In the genomic region with DNA sequence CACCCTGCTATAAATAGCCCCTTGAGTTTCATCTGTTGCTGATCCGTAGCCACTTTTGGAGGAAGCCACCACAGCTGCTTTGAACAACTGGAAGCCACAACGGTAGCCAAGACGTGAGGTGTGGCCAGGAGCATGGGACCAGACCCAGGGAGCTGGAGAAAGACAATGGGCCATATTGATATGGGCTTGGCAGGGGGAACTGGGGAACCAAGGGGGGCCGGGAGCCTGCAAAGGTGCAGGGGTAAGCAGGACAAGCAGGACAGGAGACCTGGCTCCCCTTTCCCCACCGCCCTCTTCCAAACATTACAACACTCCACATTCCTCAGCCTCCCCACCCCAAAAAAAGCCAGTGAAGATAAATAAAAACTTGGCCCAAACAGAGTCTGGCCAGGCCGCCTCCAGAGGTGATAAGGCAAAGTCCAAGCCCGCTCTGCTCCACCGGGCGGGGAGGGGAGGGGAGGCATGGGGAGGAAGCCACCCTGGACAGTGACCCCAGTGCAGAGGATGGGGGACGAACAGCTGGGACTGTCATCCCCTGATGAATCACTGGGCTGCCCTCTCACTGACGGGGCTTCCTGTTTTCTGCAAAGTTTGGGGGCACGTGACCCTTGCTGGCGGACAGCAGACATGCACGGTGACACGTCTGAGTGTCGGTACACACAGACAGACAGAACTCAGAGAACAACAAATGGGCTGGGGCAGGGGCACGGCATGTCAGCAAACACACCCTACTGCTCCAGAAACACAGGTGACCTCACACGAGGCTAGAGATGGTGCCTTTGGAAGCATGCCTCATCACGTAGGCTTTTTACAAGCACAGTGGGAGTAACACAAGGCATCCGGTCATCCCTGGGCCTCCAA, we compare ENCODE assay signal across 9 cellular contexts.
A peak's percentile ranks its signal among the peaks of the same experiment; 100 is the strongest.
DNase-seq lines count a peak whose midpoint lies in the region; ATAC-seq and TF ChIP-seq lines count a peak whose summit lies in the region.
"Had no signal": no experiment of that assay in that cellular context is flagged by ENCODE, and none has a peak within 500 bp of the region (broad histone marks: within the 10 kb centered on the region; RNA-seq: fewer than 3 reads in every experiment).

No MANE protein-coding gene starts in this region.

- TF ChIP-seq CTCF in body of pancreas (IDR thresholded peaks at IDR 0.05) (no peak), liver (IDR thresholded peaks at IDR 0.05; ENCODE audit: low read depth, low read length, missing input control) (no peak)

- H3K9ac ChIP-seq in liver (ENCODE audit: low read depth in 1 of 2, low read length in 2 of 2) (peak overlapping the region; percentile 50 to 68), subcutaneous abdominal adipose tissue (ENCODE audit: low read length in 5 of 5) (peak overlapping the region; percentile 45 to 63 (median 53))

- in situ Hi-C loops in KBM-7 (cut with MboI; ENCODE audit: low pct_unique_long_range_greater_than_20kb, low sequenced_read_pairs): no loop called here

- H3K27ac ChIP-seq in body of pancreas (peak overlapping the region; percentile 89 to 92 (median 90)), liver (ENCODE audit: low read depth in 1 of 2, low read length in 2 of 2) (peak overlapping the region; percentile 95 to 97), subcutaneous abdominal adipose tissue (ENCODE audit: low read depth, low read length) (peak overlapping the region; percentile 99)

- peak in 2 of 3 donors; percentile 36 to 40 for TF ChIP-seq POLR2A in body of pancreas (IDR thresholded peaks at IDR 0.05)

- ATAC-seq in body of pancreas (peak; percentile 55), HG02938 (IDR thresholded peaks at IDR 0.05; ENCODE audit: unreplicated experiment) (no peak), GM18520 (IDR thresholded peaks at IDR 0.05; ENCODE audit: unreplicated experiment) (no peak)
- ATAC-seq: HCT116 had no signal

- H3K27me3 ChIP-seq in body of pancreas (no peaks in the 10 kb centered on the region), liver (ENCODE audit: control insufficient read depth in 4 of 4, insufficient read depth in 4 of 4, low read length in 3 of 4) (no peaks in the 10 kb centered on the region), subcutaneous abdominal adipose tissue (ENCODE audit: control insufficient read depth in 5 of 5, insufficient read depth in 4 of 5, low read length in 5 of 5) (no peaks in the 10 kb centered on the region)

- H3K36me3 ChIP-seq in body of pancreas (replicated peaks in 1 of 2; ENCODE audit: insufficient read depth in 1 of 2, low read depth in 2 of 2): peaks cover 0 to under 1% of the 10 kb centered on the region in 2 donors
- peaks cover 0 to 3% (median under 1%) of the 10 kb centered on the region in 4 donors for H3K36me3 ChIP-seq in liver (ENCODE audit: control insufficient read depth in 4 of 4, insufficient read depth in 3 of 4, low read depth in 1 of 4, low read length in 3 of 4)
- H3K36me3 ChIP-seq in subcutaneous abdominal adipose tissue (ENCODE audit: control insufficient read depth in 5 of 5, insufficient read depth in 5 of 5, low read length in 5 of 5): peaks cover 0 to 93% (median 65%) of the 10 kb centered on the region in 5 donors

- H3K4me3 ChIP-seq in body of pancreas: no peak overlapping the region
- H3K4me3 ChIP-seq in liver (ENCODE audit: low read depth in 1 of 3, low read length in 3 of 3): no peak overlapping the region
- peak overlapping the region; percentile 17 to 51 (median 29) for H3K4me3 ChIP-seq in subcutaneous abdominal adipose tissue (ENCODE audit: low read depth in 1 of 5, low read length in 5 of 5)

- 3 to 9% methylated on average over 11 to 19 of the region's 20 CpGs for WGBS in body of pancreas, 2 donors
- 6% methylated on average over 20 of the region's 20 CpGs for WGBS in liver

- H3K9me3 ChIP-seq in body of pancreas (no peaks in the 10 kb centered on the region), liver (ENCODE audit: control insufficient read depth in 4 of 4, low read length in 3 of 4) (no peaks in the 10 kb centered on the region), subcutaneous abdominal adipose tissue (ENCODE audit: control insufficient read depth in 5 of 5, low read length in 5 of 5) (no peaks in the 10 kb centered on the region)

- intact Hi-C loops in body of pancreas (cut with DNase I): no loop called here

- H3K4me1 ChIP-seq in body of pancreas (peaks cover 97% of the 10 kb centered on the region), liver (ENCODE audit: control insufficient read depth in 4 of 4, insufficient read depth in 4 of 4, low read length in 3 of 4) (peaks cover 53 to 95% (median 84%) of the 10 kb centered on the region in 4 donors), subcutaneous abdominal adipose tissue (ENCODE audit: control insufficient read depth in 5 of 5, insufficient read depth in 5 of 5, low read length in 5 of 5) (peaks cover 44 to 100% (median 99%) of the 10 kb centered on the region in 5 donors)

- TF ChIP-seq RAD21 in liver (IDR thresholded peaks at IDR 0.05): peak; percentile 51 to 61

- DNase-seq in KBM-7 (peak; percentile 55), body of pancreas (peak; percentile 81 to 86 (median 84)), NCI-H524 treated with DMSO at 0.1 percent for 48 hours (lab: John Stamatoyannopoulos, UW) (no peak)
- DNase-seq in activated effector memory CD4-positive, alpha-beta T cell treated with Interleukin-2 at 50 U/mL for 16 hours: no peak

TF ChIP-seq in liver, 16 proteins besides CTCF, POLR2A, EP300 and RAD21:
- peak; percentile 86 for TF ChIP-seq FOXA2 (IDR thresholded peaks at IDR 0.05)
- TF ChIP-seq GABPA (IDR thresholded peaks at IDR 0.05 in 1 of 2, conservative IDR thresholded peaks at IDR 0.05 in 1 of 2): peak in 1 of 2 donors; percentile 74
- peak; percentile 99 for TF ChIP-seq HNF4G (IDR thresholded peaks at IDR 0.05)
- peak; percentile 98 for TF ChIP-seq SP1 (IDR thresholded peaks at IDR 0.05)
- TF ChIP-seq RXRA (IDR thresholded peaks at IDR 0.05): peak; percentile 97 to 99
- TF ChIP-seq JUND (IDR thresholded peaks at IDR 0.05): peak; percentile 96 to 98
- TF ChIP-seq, protein P1, sequence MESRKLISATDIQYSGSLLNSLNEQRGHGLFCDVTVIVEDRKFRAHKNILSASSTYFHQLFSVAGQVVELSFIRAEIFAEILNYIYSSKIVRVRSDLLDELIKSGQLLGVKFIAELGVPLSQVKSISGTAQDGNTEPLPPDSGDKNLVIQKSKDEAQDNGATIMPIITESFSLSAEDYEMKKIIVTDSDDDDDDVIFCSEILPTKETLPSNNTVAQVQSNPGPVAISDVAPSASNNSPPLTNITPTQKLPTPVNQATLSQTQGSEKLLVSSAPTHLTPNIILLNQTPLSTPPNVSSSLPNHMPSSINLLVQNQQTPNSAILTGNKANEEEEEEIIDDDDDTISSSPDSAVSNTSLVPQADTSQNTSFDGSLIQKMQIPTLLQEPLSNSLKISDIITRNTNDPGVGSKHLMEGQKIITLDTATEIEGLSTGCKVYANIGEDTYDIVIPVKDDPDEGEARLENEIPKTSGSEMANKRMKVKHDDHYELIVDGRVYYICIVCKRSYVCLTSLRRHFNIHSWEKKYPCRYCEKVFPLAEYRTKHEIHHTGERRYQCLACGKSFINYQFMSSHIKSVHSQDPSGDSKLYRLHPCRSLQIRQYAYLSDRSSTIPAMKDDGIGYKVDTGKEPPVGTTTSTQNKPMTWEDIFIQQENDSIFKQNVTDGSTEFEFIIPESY (IDR thresholded peaks at IDR 0.05): peak; percentile 87
- TF ChIP-seq FOXA1 (IDR thresholded peaks at IDR 0.05): peak; percentile 66
- TF ChIP-seq NR2F2 (IDR thresholded peaks at IDR 0.05): peak; percentile 99
- TF ChIP-seq, protein P2, sequence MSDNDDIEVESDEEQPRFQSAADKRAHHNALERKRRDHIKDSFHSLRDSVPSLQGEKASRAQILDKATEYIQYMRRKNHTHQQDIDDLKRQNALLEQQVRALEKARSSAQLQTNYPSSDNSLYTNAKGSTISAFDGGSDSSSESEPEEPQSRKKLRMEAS (IDR thresholded peaks at IDR 0.05): peak; percentile 96
- TF ChIP-seq TAF1 (conservative IDR thresholded peaks at IDR 0.05): no peak
- TF ChIP-seq, protein P3, sequence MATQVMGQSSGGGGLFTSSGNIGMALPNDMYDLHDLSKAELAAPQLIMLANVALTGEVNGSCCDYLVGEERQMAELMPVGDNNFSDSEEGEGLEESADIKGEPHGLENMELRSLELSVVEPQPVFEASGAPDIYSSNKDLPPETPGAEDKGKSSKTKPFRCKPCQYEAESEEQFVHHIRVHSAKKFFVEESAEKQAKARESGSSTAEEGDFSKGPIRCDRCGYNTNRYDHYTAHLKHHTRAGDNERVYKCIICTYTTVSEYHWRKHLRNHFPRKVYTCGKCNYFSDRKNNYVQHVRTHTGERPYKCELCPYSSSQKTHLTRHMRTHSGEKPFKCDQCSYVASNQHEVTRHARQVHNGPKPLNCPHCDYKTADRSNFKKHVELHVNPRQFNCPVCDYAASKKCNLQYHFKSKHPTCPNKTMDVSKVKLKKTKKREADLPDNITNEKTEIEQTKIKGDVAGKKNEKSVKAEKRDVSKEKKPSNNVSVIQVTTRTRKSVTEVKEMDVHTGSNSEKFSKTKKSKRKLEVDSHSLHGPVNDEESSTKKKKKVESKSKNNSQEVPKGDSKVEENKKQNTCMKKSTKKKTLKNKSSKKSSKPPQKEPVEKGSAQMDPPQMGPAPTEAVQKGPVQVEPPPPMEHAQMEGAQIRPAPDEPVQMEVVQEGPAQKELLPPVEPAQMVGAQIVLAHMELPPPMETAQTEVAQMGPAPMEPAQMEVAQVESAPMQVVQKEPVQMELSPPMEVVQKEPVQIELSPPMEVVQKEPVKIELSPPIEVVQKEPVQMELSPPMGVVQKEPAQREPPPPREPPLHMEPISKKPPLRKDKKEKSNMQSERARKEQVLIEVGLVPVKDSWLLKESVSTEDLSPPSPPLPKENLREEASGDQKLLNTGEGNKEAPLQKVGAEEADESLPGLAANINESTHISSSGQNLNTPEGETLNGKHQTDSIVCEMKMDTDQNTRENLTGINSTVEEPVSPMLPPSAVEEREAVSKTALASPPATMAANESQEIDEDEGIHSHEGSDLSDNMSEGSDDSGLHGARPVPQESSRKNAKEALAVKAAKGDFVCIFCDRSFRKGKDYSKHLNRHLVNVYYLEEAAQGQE (IDR thresholded peaks at IDR 0.05): peak; percentile 84
- TF ChIP-seq, protein P4, sequence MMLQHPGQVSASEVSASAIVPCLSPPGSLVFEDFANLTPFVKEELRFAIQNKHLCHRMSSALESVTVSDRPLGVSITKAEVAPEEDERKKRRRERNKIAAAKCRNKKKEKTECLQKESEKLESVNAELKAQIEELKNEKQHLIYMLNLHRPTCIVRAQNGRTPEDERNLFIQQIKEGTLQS (IDR thresholded peaks at IDR 0.05): peak; percentile 85
- TF ChIP-seq EGR1 (IDR thresholded peaks at IDR 0.05; ENCODE audit: low read depth in 2 of 2): peak in 1 of 2 donors; percentile 71
- peak; percentile 97 for TF ChIP-seq HNF4A (conservative IDR thresholded peaks at IDR 0.05)
- peak; percentile 80 for TF ChIP-seq YY1 (IDR thresholded peaks at IDR 0.05)

Comparison
In these comparisons a context has a peak if more than half of its experiments do, and no peak if none do; other contexts are left out.
1. DNase-seq: peak in KBM-7 (single experiment) and body of pancreas (4 of 4); none in NCI-H524 treated with DMSO at 0.1 percent for 48 hours (single experiment) and activated effector memory CD4-positive, alpha-beta T cell treated with Interleukin-2 at 50 U/mL for 16 hours (single experiment).
2. H3K4me3 ChIP-seq: peak in subcutaneous abdominal adipose tissue (5 of 5); none in body of pancreas (0 of 2) and liver (0 of 3).
3. Peak in every context shown above with its lines, with median percentiles within 50 percentile points of each other: H3K27ac ChIP-seq.